ENCODE assay signal across 8 cellular contexts in the genomic region with DNA sequence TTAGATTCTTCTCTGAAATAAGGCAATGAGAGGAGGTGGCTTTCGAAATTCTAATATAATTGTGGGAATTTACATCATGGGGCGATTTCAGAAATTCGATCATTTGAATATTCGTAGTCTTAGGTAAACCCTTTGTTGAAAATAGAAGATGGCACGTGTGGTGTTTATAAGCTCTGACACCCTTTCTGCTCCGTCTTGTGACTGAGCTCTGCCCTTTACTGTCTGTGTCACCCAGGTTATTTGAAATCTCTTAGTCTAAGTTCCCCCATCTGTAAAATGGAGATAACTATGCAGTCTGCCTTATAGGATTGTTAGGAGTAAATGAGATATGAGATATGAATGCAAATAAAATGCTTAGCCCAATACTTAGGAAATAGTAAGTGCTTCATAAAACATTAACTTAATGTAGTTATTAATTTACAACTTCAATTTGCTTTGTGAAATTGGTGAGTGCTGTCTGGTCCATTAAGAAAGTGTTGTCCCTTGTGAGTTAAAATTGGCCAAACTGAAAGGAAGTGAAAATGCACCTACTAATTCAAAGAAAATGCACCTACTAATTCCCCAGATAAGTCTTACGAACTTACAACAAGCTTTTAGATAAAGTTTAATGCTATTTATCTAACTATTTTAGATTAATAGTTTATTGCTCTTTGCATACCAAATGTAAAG. TPM values are rescaled to one million over a fixed set of nuclear protein-coding genes. Genes with fewer than 3 reads are reported as not detected.
A peak's percentile ranks its signal among the peaks of the same experiment; 100 is the strongest.
DNase-seq lines count a peak whose midpoint lies in the region; ATAC-seq and TF ChIP-seq lines count a peak whose summit lies in the region.

No MANE protein-coding gene starts in this region.

- H3K9me3 ChIP-seq in A673 (ENCODE audit: low read depth, low read length, poor library complexity, severe bottlenecking) (no peaks in the 10 kb centered on the region), iPS-18a (ENCODE audit: control insufficient read depth, low read depth, low read length) (no peaks in the 10 kb centered on the region)

- H3K27me3 ChIP-seq in A673 (replicated peaks; ENCODE audit: insufficient read depth, low read depth, low read length, poor library complexity) (no peaks in the 10 kb centered on the region), iPS-18a (ENCODE audit: control insufficient read depth, insufficient read depth, low read length) (peaks cover 42% of the 10 kb centered on the region)

- intact Hi-C loops in A673 (cut with micrococcal nuclease; ENCODE audit: unreplicated experiment), result no loop called here

- H3K4me3 ChIP-seq in A673 (ENCODE audit: low read depth, low read length, poor library complexity, severe bottlenecking) (peak overlapping the region; percentile 65), iPS-18a (ENCODE audit: low read length) (peak overlapping the region; percentile 75)

- peak overlapping the region; percentile 32 for H3K9ac ChIP-seq in iPS-18a (ENCODE audit: low read length)

- POLR2A ChIA-PET in A673 (lab: Charles Lee; ENCODE audit: low non-redundant PET), result no interaction called here

- CTCF ChIA-PET in A673 (lab: Charles Lee), result interaction anchor here (0.6 kb wide), 1 partner anchor 28 kb away, joined by 3 read pairs; no protein-coding TSS in a partner anchor

- no peak for TF ChIP-seq CTCF in A673 (conservative IDR thresholded peaks at IDR 0.05; ENCODE audit: low read depth, low read length)

- H3K36me3 ChIP-seq in A673 (ENCODE audit: insufficient read depth, low read length, poor library complexity, severe bottlenecking) (no peaks in the 10 kb centered on the region), iPS-18a (ENCODE audit: control insufficient read depth, low read depth, low read length) (no peaks in the 10 kb centered on the region)

- H3K27ac ChIP-seq in A673 (ENCODE audit: low read depth, low read length, poor library complexity, severe bottlenecking), result no peak overlapping the region
- H3K27ac ChIP-seq in iPS-18a (ENCODE audit: low read length), result no peak overlapping the region

- ATAC-seq in GM19043 (IDR thresholded peaks at IDR 0.05; ENCODE audit: low read depth, unreplicated experiment) (peak; percentile 24), HG02970 (IDR thresholded peaks at IDR 0.05; ENCODE audit: low FRiP score, unreplicated experiment) (no peak)

- no peaks in the 10 kb centered on the region for H3K4me1 ChIP-seq in A673 (ENCODE audit: insufficient read depth, low read length, poor library complexity, severe bottlenecking)
- H3K4me1 ChIP-seq in iPS-18a (ENCODE audit: control insufficient read depth, low read depth, low read length), result peaks cover 8% of the 10 kb centered on the region

- DNase-seq in A673 (ENCODE audit: low spot score), result no peak
- peak; percentile 65 for DNase-seq in SW480 (ENCODE audit: low spot score)
- DNase-seq in T-helper 9 cell, result no peak
- DNase-seq in medulla oblongata (ENCODE audit: extremely low spot score), result no peak
- no peak for DNase-seq in NCI-H1092 (lab: John Stamatoyannopoulos, UW)

- TSS peak; percentile 47 for BruUV-seq in A673 (replicated peaks; lab: Mats Ljungman, UMichigan)

RNA-seq across cellular contexts. Expression of gene BMAL2, which starts 1.6 kb away (rescaled TPM):
- 10.2 and 10.3 TPM in 2 replicates for total RNA-seq in A673 (2021)
